ENCODE assay signal across 7 cellular contexts in the genomic region with DNA sequence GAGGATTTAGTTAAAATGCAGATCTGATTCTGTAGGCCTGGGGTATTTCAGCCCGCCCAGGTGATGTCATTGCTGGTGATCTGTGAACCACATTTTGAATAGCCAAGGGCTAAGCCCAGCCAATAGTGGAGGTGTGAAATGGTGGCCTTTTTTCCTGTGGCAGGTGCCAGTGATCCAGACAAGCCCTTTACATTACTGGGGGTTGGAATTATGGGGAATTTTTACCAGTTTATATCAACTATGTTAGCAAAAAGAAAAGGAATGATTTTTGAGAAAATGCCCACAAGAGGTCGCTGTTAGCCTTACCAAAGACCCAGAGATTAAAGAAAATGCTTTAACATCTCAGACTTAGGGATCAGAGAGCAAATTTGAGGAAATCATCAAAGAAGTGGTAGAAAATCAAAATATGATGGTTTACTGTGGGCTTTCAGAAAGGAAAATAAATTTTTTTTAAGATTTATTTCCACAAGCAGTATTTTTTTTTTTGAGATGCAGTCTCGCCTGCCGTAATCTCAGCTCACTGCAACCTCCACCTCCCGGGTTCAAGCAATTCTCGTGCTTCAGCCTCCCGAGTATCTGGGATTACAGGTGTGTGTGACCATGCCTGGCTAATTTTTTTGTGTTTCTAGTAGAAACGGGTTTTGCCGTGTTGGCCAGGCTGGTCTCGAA. TPM values are rescaled to one million over a fixed set of nuclear protein-coding genes. Genes with fewer than 3 reads are reported as not detected.
DNase-seq lines count a peak whose midpoint lies in the region; ATAC-seq, FAIRE-seq and TF ChIP-seq lines count a peak whose summit lies in the region.

No MANE protein-coding gene starts in this region.

- H3K36me3 ChIP-seq in bronchial epithelial cell (ENCODE audit: control insufficient read depth, insufficient read depth, low read length) = no peaks in the 10 kb centered on the region

- no peak for ATAC-seq in activated CD4-positive, CD25-positive, alpha-beta regulatory T cell treated with anti-CD3 and anti-CD28 coated beads, Interleukin-2, amount 50 U/mL, for 24 hours

- H3K27me3 ChIP-seq in bronchial epithelial cell (ENCODE audit: control insufficient read depth, insufficient read depth, low read length) = no peaks in the 10 kb centered on the region

- no peak for FAIRE-seq in D721Med (lab: Jason Lieb, UNC)
- FAIRE-seq in bronchial epithelial cell (lab: Jason Lieb, UNC) = no peak

- DNase-seq in D721Med (ENCODE audit: insufficient read length, low spot score) (no peak), H4 (ENCODE audit: low spot score) (peak; percentile 23), NCI-H774 (lab: John Stamatoyannopoulos, UW) (peak; percentile 24), bronchial epithelial cell (ENCODE audit: low read depth) (peak; percentile 45), lung microvascular endothelial cell (ENCODE audit: low read depth in 2 of 2) (peak; percentile 74 to 78), cortex of kidney (lab: John Stamatoyannopoulos, UW) (no peak)

- TF ChIP-seq CTCF in D721Med (IDR thresholded peaks at IDR 0.05; ENCODE audit: insufficient read depth, missing control alignments) (peak; percentile 73), bronchial epithelial cell (IDR thresholded peaks at IDR 0.05; ENCODE audit: insufficient read depth, low read length, severe bottlenecking) (peak; percentile 34)

- no peak overlapping the region for H3K4me3 ChIP-seq in bronchial epithelial cell (ENCODE audit: low read depth, low read length)

RNA-seq across cellular contexts. Expression of a gene that starts 3.9 kb away (rescaled TPM):
- total RNA-seq in H4 (2014; rRNA removed; shearing (Covaris generic)) = 21.5 and 32.9 TPM in 2 replicates
- 6.8 and 14.7 TPM in 2 replicates for total RNA-seq in bronchial epithelial cell
- 30.3 and 55.8 TPM in 2 replicates for total RNA-seq in lung microvascular endothelial cell

RNA-seq across cellular contexts. Expression of a gene that starts 35.6 kb away (rescaled TPM):
- 7.0 and 8.0 TPM in 2 replicates for total RNA-seq in H4 (2014; rRNA removed; shearing (Covaris generic))
- 3.9 and 10.8 TPM in 2 replicates for total RNA-seq in bronchial epithelial cell
- total RNA-seq in lung microvascular endothelial cell = 5.6 and 6.5 TPM in 2 replicates

RNA-seq across cellular contexts. Expression of a gene that starts 37.5 kb away (rescaled TPM):
- 87.4 and 87.7 TPM in 2 replicates for total RNA-seq in H4 (2014; rRNA removed; shearing (Covaris generic))
- 111 and 124 TPM in 2 replicates for total RNA-seq in bronchial epithelial cell
- total RNA-seq in lung microvascular endothelial cell = 24.0 and 30.5 TPM in 2 replicates

Comparison
In these comparisons a context has a peak if more than half of its experiments do, and no peak if none do; other contexts are left out.
1. DNase-seq: peak in H4 (single experiment), NCI-H774 (single experiment), bronchial epithelial cell (single experiment) and lung microvascular endothelial cell (2 of 2); none in D721Med (single experiment) and cortex of kidney (single experiment).